In genomic region chr20:32762754-32763201, GRCh38 we compare ENCODE assay signal across 8 cellular contexts. TPM values are rescaled to one million over a fixed set of nuclear protein-coding genes. Genes with fewer than 3 reads are reported as not detected.
DNase-seq lines count a peak whose midpoint lies in the region; ATAC-seq, FAIRE-seq and TF ChIP-seq lines count a peak whose summit lies in the region.

No MANE protein-coding gene starts in this region.

- peak; percentile 20 for DNase-seq in activated naive CD4-positive, alpha-beta T cell treated with Interleukin-2 at 50 U/mL for 16 hours
- no peak for DNase-seq in activated naive CD4-positive, alpha-beta T cell treated with anti-CD3 and anti-CD28 coated beads, Interleukin-2, amount 50 U/mL, for 16 hours
- peak; percentile 73 for DNase-seq in activated naive CD8-positive, alpha-beta T cell treated with anti-CD3 and anti-CD28 coated beads, Interleukin-2, amount 10 ng/mL, durations not matched to agents 7 days and 5 days
- DNase-seq in kidney (no peak), superior temporal gyrus (ENCODE audit: extremely low spot score) (no peak)

- H3K4me1 ChIP-seq in kidney (ENCODE audit: control insufficient read depth in 1 of 2, insufficient read depth in 1 of 2, low read depth in 1 of 2, low read length in 2 of 2) (peaks cover 4 to 11% of the 10 kb centered on the region in 2 donors), subcutaneous abdominal adipose tissue (ENCODE audit: control insufficient read depth in 5 of 5, insufficient read depth in 5 of 5, low read length in 5 of 5) (peaks cover 2 to 29% (median 18%) of the 10 kb centered on the region in 5 donors)

- peaks cover 4% of the 10 kb centered on the region for H3K27me3 Mint-ChIP-seq in activated naive CD8-positive, alpha-beta T cell treated with anti-CD3 and anti-CD28 coated beads, Interleukin-2, amount 10 ng/mL, durations not matched to agents 7 days and 5 days

- no peak for FAIRE-seq in kidney (lab: Jason Lieb, UNC)

- H3K9ac ChIP-seq in kidney (ENCODE audit: low read length in 2 of 2) = peak overlapping the region; percentile 3 to 81
- H3K9ac ChIP-seq in subcutaneous abdominal adipose tissue (ENCODE audit: low read length in 5 of 5) = peak overlapping the region; percentile 56 to 89 (median 79)

- H3K9me3 ChIP-seq in KOPT-K1 (ENCODE audit: insufficient read depth, low read length, poor library complexity, severe bottlenecking) = no peaks in the 10 kb centered on the region
- H3K9me3 ChIP-seq in kidney (ENCODE audit: control insufficient read depth in 1 of 2, low read length in 2 of 2) = no peaks in the 10 kb centered on the region
- H3K9me3 ChIP-seq in subcutaneous abdominal adipose tissue (ENCODE audit: control insufficient read depth in 5 of 5, low read length in 5 of 5) = no peaks in the 10 kb centered on the region

- no peaks in the 10 kb centered on the region for H3K36me3 Mint-ChIP-seq in activated naive CD8-positive, alpha-beta T cell treated with anti-CD3 and anti-CD28 coated beads, Interleukin-2, amount 10 ng/mL, durations not matched to agents 7 days and 5 days

- H3K4me3 ChIP-seq in kidney (ENCODE audit: low read length in 2 of 2) = peak overlapping the region; percentile 57 to 88
- H3K4me3 ChIP-seq in subcutaneous abdominal adipose tissue (ENCODE audit: low read depth in 1 of 5, low read length in 5 of 5) = peak overlapping the region; percentile 75 to 88 (median 83)

- H3K27me3 ChIP-seq in subcutaneous abdominal adipose tissue (ENCODE audit: control insufficient read depth in 5 of 5, insufficient read depth in 4 of 5, low read length in 5 of 5) = no peaks in the 10 kb centered on the region

- POLR2A ChIA-PET in activated naive CD8-positive, alpha-beta T cell treated with anti-CD3 and anti-CD28 coated beads, Interleukin-2, amount 10 ng/mL, durations not matched to agents 7 days and 5 days (lab: Charles Lee) = interaction anchor here (0.5 to 3.2 kb wide), 12 partner anchors 9 to 234 kb away, joined by 3 to 33 read pairs (median 4); partner anchors contain the start of genes C20orf203 and COMMD7

- intact Hi-C loops in kidney (cut with DNase I) = no loop called here

- peaks cover 14% of the 10 kb centered on the region; the same call in 1 of the 2 replicates for H3K36me3 ChIP-seq in KOPT-K1 (ENCODE audit: insufficient read depth, low read length)
- H3K36me3 ChIP-seq in kidney (ENCODE audit: control insufficient read depth in 1 of 2, insufficient read depth in 2 of 2, low read length in 2 of 2) = no peaks in the 10 kb centered on the region
- H3K36me3 ChIP-seq in subcutaneous abdominal adipose tissue (ENCODE audit: control insufficient read depth in 5 of 5, insufficient read depth in 5 of 5, low read length in 5 of 5) = no peaks in the 10 kb centered on the region

- TF ChIP-seq CTCF in kidney (IDR thresholded peaks at IDR 0.05; ENCODE audit: borderline replicate concordance, extremely low read depth, insufficient read depth) = no peak

- peak overlapping the region; percentile 63 for H3K27ac Mint-ChIP-seq in activated naive CD8-positive, alpha-beta T cell treated with anti-CD3 and anti-CD28 coated beads, Interleukin-2, amount 10 ng/mL, durations not matched to agents 7 days and 5 days

- H3K27ac ChIP-seq in KOPT-K1 (ENCODE audit: low read depth, low read length, poor library complexity, severe bottlenecking) = peak overlapping the region; percentile 81
- no peak overlapping the region for H3K27ac ChIP-seq in kidney (ENCODE audit: low read depth in 2 of 2, low read length in 2 of 2)
- no peak overlapping the region for H3K27ac ChIP-seq in subcutaneous abdominal adipose tissue (ENCODE audit: low read depth, low read length)

- peak; percentile 38 for ATAC-seq in activated naive CD8-positive, alpha-beta T cell treated with anti-CD3 and anti-CD28 coated beads, Interleukin-2, amount 10 ng/mL, durations not matched to agents 7 days and 5 days (ENCODE audit: low read depth)
- ATAC-seq in HG03039 (IDR thresholded peaks at IDR 0.05; ENCODE audit: unreplicated experiment) = no peak

- H3K9me3 Mint-ChIP-seq in activated naive CD8-positive, alpha-beta T cell treated with anti-CD3 and anti-CD28 coated beads, Interleukin-2, amount 10 ng/mL, durations not matched to agents 7 days and 5 days = no peaks in the 10 kb centered on the region

- H3K4me3 Mint-ChIP-seq in activated naive CD8-positive, alpha-beta T cell treated with anti-CD3 and anti-CD28 coated beads, Interleukin-2, amount 10 ng/mL, durations not matched to agents 7 days and 5 days = peak overlapping the region; percentile 92

- peaks cover 26% of the 10 kb centered on the region for H3K4me1 Mint-ChIP-seq in activated naive CD8-positive, alpha-beta T cell treated with anti-CD3 and anti-CD28 coated beads, Interleukin-2, amount 10 ng/mL, durations not matched to agents 7 days and 5 days

RNA-seq across cellular contexts. Expression of gene DNMT3B, which starts 0.6 kb away (rescaled TPM):
- 1 to 10 TPM; 4.9 to 6.6 TPM for total RNA-seq in activated naive CD8-positive, alpha-beta T cell treated with anti-CD3 and anti-CD28 coated beads, Interleukin-2, amount 10 ng/mL, durations not matched to agents 7 days and 5 days
- total RNA-seq in kidney = 2.9 TPM
- polyA plus RNA-seq in kidney (ENCODE audit: insufficient read depth, low read depth, low replicate concordance) = 1.2 TPM

RNA-seq across cellular contexts. Expression of gene COMMD7, which starts 19.5 kb away (rescaled TPM):
- 10 to 100 TPM; 52.6 to 55.6 TPM for total RNA-seq in activated naive CD8-positive, alpha-beta T cell treated with anti-CD3 and anti-CD28 coated beads, Interleukin-2, amount 10 ng/mL, durations not matched to agents 7 days and 5 days
- 45.8 TPM for total RNA-seq in kidney
- polyA plus RNA-seq in kidney (ENCODE audit: insufficient read depth, low read depth, low replicate concordance) = 99.2 TPM

RNA-seq across cellular contexts. Expression of gene MAPRE1, which starts 57.0 kb away (rescaled TPM):
- 100 to 1,000 TPM; 108 to 109 TPM for total RNA-seq in activated naive CD8-positive, alpha-beta T cell treated with anti-CD3 and anti-CD28 coated beads, Interleukin-2, amount 10 ng/mL, durations not matched to agents 7 days and 5 days
- total RNA-seq in kidney = 100 TPM
- 58.1 TPM for polyA plus RNA-seq in kidney (ENCODE audit: insufficient read depth, low read depth, low replicate concordance)

Comparison
In these comparisons a context has a peak if more than half of its experiments do, and no peak if none do; other contexts are left out.
1. DNase-seq: peak in activated naive CD4-positive, alpha-beta T cell treated with Interleukin-2 at 50 U/mL for 16 hours (single experiment) and activated naive CD8-positive, alpha-beta T cell treated with anti-CD3 and anti-CD28 coated beads, Interleukin-2, amount 10 ng/mL, durations not matched to agents 7 days and 5 days (single experiment); none in activated naive CD4-positive, alpha-beta T cell treated with anti-CD3 and anti-CD28 coated beads, Interleukin-2, amount 50 U/mL, for 16 hours (single experiment), kidney (single experiment) and superior temporal gyrus (single experiment).